ENCODE assay signal across 8 cellular contexts in genomic region chr22:44351685-44352377, GRCh38.
DNase-seq lines count a peak whose midpoint lies in the region; ATAC-seq, FAIRE-seq and TF ChIP-seq lines count a peak whose summit lies in the region.

No MANE protein-coding gene starts in this region.

- no peak overlapping the region for H3K4me3 ChIP-seq in HFF-Myc (replicated peaks; ENCODE audit: low read depth, low read length)

- peak; percentile 79 for DNase-seq in AG09319 (ENCODE audit: extremely low read depth, low read depth)
- DNase-seq in HFF-Myc (ENCODE audit: extremely low read depth, low read depth): peak; percentile 79
- peak; percentile 2 for DNase-seq in activated CD8-positive, alpha-beta memory T cell treated with anti-CD3 and anti-CD28 coated beads, Interleukin-2, amount 50 U/mL, for 24 hours (ENCODE audit: extremely low read depth)
- DNase-seq in islet precursor cell: peak; percentile 96
- peak; percentile 91 for DNase-seq in urothelium cell line (ENCODE audit: low spot score)

- TF ChIP-seq CTCF in AG09319 (IDR thresholded peaks at IDR 0.05; ENCODE audit: low read depth, low read length) (peak; percentile 14; the same call in 1 of the 2 replicates), HFF-Myc (IDR thresholded peaks at IDR 0.05; ENCODE audit: low read depth, low read length, missing control alignments) (no peak)

- peak; percentile 93 for FAIRE-seq in urothelium cell line (lab: Jason Lieb, UNC)

- ATAC-seq in GM21825 (IDR thresholded peaks at IDR 0.05; ENCODE audit: unreplicated experiment) (no peak), HG02642 (IDR thresholded peaks at IDR 0.05; ENCODE audit: poor library complexity, unreplicated experiment) (no peak), GM21717 (IDR thresholded peaks at IDR 0.05; ENCODE audit: unreplicated experiment) (no peak)

Comparison
In these comparisons a context has a peak if more than half of its experiments do, and no peak if none do; other contexts are left out.
1. DNase-seq: peak in every context shown above with its lines; median percentile 96 in islet precursor cell; 91 in urothelium cell line; 79 in AG09319; 79 in HFF-Myc; 2 in activated CD8-positive, alpha-beta memory T cell treated with anti-CD3 and anti-CD28 coated beads, Interleukin-2, amount 50 U/mL, for 24 hours.